12 cellular contexts compared by ENCODE assay signal in the genomic region with DNA sequence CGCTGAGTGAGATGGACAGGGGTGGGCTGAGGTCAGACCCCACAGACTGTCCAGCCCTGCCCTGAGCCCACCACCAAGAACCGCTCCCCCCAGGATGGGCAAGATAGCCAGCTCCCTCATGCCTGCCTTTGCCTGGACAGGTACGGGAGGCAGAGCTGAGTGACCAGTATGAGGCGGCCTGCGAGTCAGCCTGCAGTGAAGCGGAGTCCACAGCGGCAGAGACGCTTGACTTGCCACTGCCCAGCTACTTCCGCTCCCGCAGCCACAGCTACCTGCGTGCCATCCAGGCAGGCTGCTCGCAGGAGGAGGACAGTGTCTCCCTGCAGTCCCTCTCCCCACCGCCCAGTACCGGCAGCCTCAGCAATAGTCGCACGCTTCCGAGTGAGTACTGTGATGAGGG.
A peak's percentile ranks its signal among the peaks of the same experiment; 100 is the strongest.
DNase-seq lines count a peak whose midpoint lies in the region; FAIRE-seq and TF ChIP-seq lines count a peak whose summit lies in the region.
"Had no signal": no experiment of that assay in that cellular context is flagged by ENCODE, and none has a peak within 500 bp of the region (broad histone marks: within the 10 kb centered on the region; RNA-seq: fewer than 3 reads in every experiment).

No MANE protein-coding gene starts in this region.

- H2AK5ac ChIP-seq in H1 (ENCODE audit: low read depth, low read length) (no peak overlapping the region), mesenchymal stem cell (ENCODE audit: low read length, severe bottlenecking) (no peak overlapping the region)

- H3K79me1 ChIP-seq in H1 (ENCODE audit: low read depth, low read length) (no peaks in the 10 kb centered on the region), mesenchymal stem cell (replicated peaks; ENCODE audit: low read length, poor library complexity, severe bottlenecking) (no peaks in the 10 kb centered on the region)

- no peak overlapping the region for H3K23ac ChIP-seq in H1 (ENCODE audit: insufficient read length)
- no peak overlapping the region for H3K23ac ChIP-seq in mesenchymal stem cell (ENCODE audit: low read length in 2 of 2)

- no peak for TF ChIP-seq POLR2A in H1 (IDR thresholded peaks at IDR 0.05; ENCODE audit: control extremely low read depth in 1 of 2, low read depth in 2 of 2, low read length in 2 of 2)

- H4K8ac ChIP-seq in H1 (ENCODE audit: extremely low read depth, insufficient read depth, low read length) (no peak overlapping the region; the same call in 1 of the 2 replicates), mesenchymal stem cell (ENCODE audit: low read length) (no peak overlapping the region)

- H3K23me2 ChIP-seq in H1 (ENCODE audit: low read depth, low read length) = no peaks in the 10 kb centered on the region

- TF ChIP-seq RAD21 in H1 (IDR thresholded peaks at IDR 0.05 in 1 of 2, conservative IDR thresholded peaks at IDR 0.05 in 1 of 2; ENCODE audit: low read depth in 2 of 2, low read length in 2 of 2) = no peak

- H3K4ac ChIP-seq in H1 (replicated peaks; ENCODE audit: insufficient read length, low read depth, low read length) (no peak overlapping the region), mesenchymal stem cell (ENCODE audit: low read depth in 1 of 2, low read length in 2 of 2) (no peak overlapping the region)

- H4K91ac ChIP-seq in H1 (replicated peaks; ENCODE audit: insufficient read length, low read length) (no peak overlapping the region), mesenchymal stem cell (ENCODE audit: low read length) (peak overlapping the region; percentile 47)

- 0 out of 2 replicates have a peak overlapping the region, but pooled peaks have one; percentile 34 for H2BK15ac ChIP-seq in H1 (ENCODE audit: low read length)
- no peak overlapping the region for H2BK15ac ChIP-seq in mesenchymal stem cell (ENCODE audit: low read depth, poor library complexity, severe bottlenecking)

- no peaks in the 10 kb centered on the region for H3F3A ChIP-seq in MM.1S (ENCODE audit: insufficient read depth, low read length)

- H3K56ac ChIP-seq in H1 (replicated peaks; ENCODE audit: insufficient read length, low read depth, low read length) = no peak overlapping the region

- DNase-seq in NT2/D1 (ENCODE audit: low read depth, low spot score) (no peak), H1 (ENCODE audit: low read depth in 1 of 2, low spot score in 2 of 2) (no peak), mesenchymal stem cell (no peak), SIG-M5 treated with dmso at 0.1 percent for 504 hours (lab: John Stamatoyannopoulos, UW; ENCODE audit: unreplicated experiment) (no peak), middle frontal gyrus (ENCODE audit: extremely low spot score, low spot score) (no peak), D721Med (ENCODE audit: insufficient read length, low spot score) (no peak), MM.1S (no peak)
- DNase-seq: CD8-positive, alpha-beta memory T cell; GF-D8; GOT3 had no signal

- H2AFZ ChIP-seq in H1 (ENCODE audit: low read length) (no peak overlapping the region), mesenchymal stem cell (ENCODE audit: low read depth, low read length) (no peak overlapping the region), MM.1S (ENCODE audit: low read length) (no peak overlapping the region)

- CTCF ChIA-PET in H1 (lab: Charles Lee; ENCODE audit: partially characterized antibody) = interaction anchor here (1.1 to 2.4 kb wide), 9 partner anchors 13 to 232 kb away, joined by 3 to 9 read pairs (median 4); no protein-coding TSS in a partner anchor

- H3K27me3 ChIP-seq in NT2/D1 (ENCODE audit: insufficient read depth, insufficient read length) (no peaks in the 10 kb centered on the region), H1 (replicated peaks in 1 of 4; ENCODE audit: control insufficient read depth in 3 of 4, extremely low read depth in 1 of 4, insufficient read depth in 3 of 4, low read length in 3 of 4) (no peaks in the 10 kb centered on the region), mesenchymal stem cell (ENCODE audit: control insufficient read depth in 1 of 2, insufficient read depth in 1 of 2, low read length in 2 of 2) (peaks cover 25 to 47% of the 10 kb centered on the region in 2 experiments), MM.1S (replicated peaks; ENCODE audit: insufficient read depth, low read length) (no peaks in the 10 kb centered on the region)

- H3K9me2 ChIP-seq in MM.1S (replicated peaks; ENCODE audit: insufficient read depth, low read length) = no peaks in the 10 kb centered on the region

- H2BK120ac ChIP-seq in H1 (replicated peaks; ENCODE audit: low read depth, low read length) (no peak overlapping the region), mesenchymal stem cell (ENCODE audit: low read depth, low read length) (no peak overlapping the region)

- TF ChIP-seq EP300 in H1 (IDR thresholded peaks at IDR 0.05; ENCODE audit: borderline replicate concordance in 1 of 2, low read depth in 2 of 2, low read length in 2 of 2) = no peak

- H3K4me2 ChIP-seq in H1 (ENCODE audit: insufficient read depth in 1 of 2, low read depth in 2 of 2, low read length in 2 of 2) = no peak overlapping the region
- no peak overlapping the region for H3K4me2 ChIP-seq in mesenchymal stem cell (ENCODE audit: low read length, poor library complexity, severe bottlenecking)
- H3K4me2 ChIP-seq in MM.1S (ENCODE audit: low read depth, low read length) = no peak overlapping the region
- H3K4me2 ChIP-seq: KMS-11 had no signal

- no peak for TF ChIP-seq CTCF in H1 (IDR thresholded peaks at IDR 0.05; ENCODE audit: control extremely low read depth in 1 of 3, insufficient read depth in 1 of 3, low read depth in 1 of 3, low read length in 3 of 3)
- no peak for TF ChIP-seq CTCF in D721Med (IDR thresholded peaks at IDR 0.05; ENCODE audit: insufficient read depth, missing control alignments)
- no peak for TF ChIP-seq CTCF in MM.1S (IDR thresholded peaks at IDR 0.05; ENCODE audit: low read length)

- H2BK12ac ChIP-seq in H1 (ENCODE audit: low read depth, low read length) (no peak overlapping the region), mesenchymal stem cell (ENCODE audit: low read length in 2 of 2) (no peak overlapping the region)

- FAIRE-seq in H1 (lab: Jason Lieb, UNC) = no peak
- FAIRE-seq in D721Med (lab: Jason Lieb, UNC) = no peak

- H3K4me3 ChIP-seq in NT2/D1 (ENCODE audit: insufficient read length, low read depth) (no peak overlapping the region), H1 (ENCODE audit: extremely low read depth in 1 of 4, insufficient read depth in 2 of 4, low read depth in 3 of 4, low read length in 4 of 4) (no peak overlapping the region), mesenchymal stem cell (ENCODE audit: insufficient read depth in 1 of 2, low read depth in 1 of 2, low read length in 2 of 2) (no peak overlapping the region), MM.1S (ENCODE audit: low read length) (no peak overlapping the region)
- H3K4me3 ChIP-seq: HAP-1 had no signal

- no peaks in the 10 kb centered on the region for H3K79me2 ChIP-seq in H1 (ENCODE audit: control insufficient read depth in 1 of 2, insufficient read depth in 2 of 2, low read length in 2 of 2)
- no peaks in the 10 kb centered on the region for H3K79me2 ChIP-seq in MM.1S (ENCODE audit: low read length)

- H3K9me3 ChIP-seq in NT2/D1 (ENCODE audit: insufficient read depth, low read length) (no peaks in the 10 kb centered on the region; the same call in 1 of the 2 replicates), H1 (ENCODE audit: insufficient read depth in 2 of 2, low read depth in 1 of 2, low read length in 1 of 2) (no peaks in the 10 kb centered on the region), mesenchymal stem cell (ENCODE audit: control insufficient read depth, low read length) (no peaks in the 10 kb centered on the region), MM.1S (replicated peaks; ENCODE audit: insufficient read depth, low read length) (no peaks in the 10 kb centered on the region)
- H3K9me3 ChIP-seq: HAP-1 had no signal

- H2BK5ac ChIP-seq in H1 (ENCODE audit: low read depth, low read length) = no peak overlapping the region
- H2BK5ac ChIP-seq in mesenchymal stem cell (ENCODE audit: low read depth, low read length, poor library complexity, severe bottlenecking) = no peak overlapping the region

- H3K14ac ChIP-seq in H1 (ENCODE audit: insufficient read length) (no peak overlapping the region), mesenchymal stem cell (ENCODE audit: low read length in 2 of 2) (no peak overlapping the region)

- no peak overlapping the region for H4K5ac ChIP-seq in H1 (ENCODE audit: insufficient read length, low read depth, low read length)

- H3K27ac ChIP-seq in H1 (ENCODE audit: low read depth, low read length) (no peak overlapping the region), mesenchymal stem cell (ENCODE audit: low read length, poor library complexity, severe bottlenecking) (no peak overlapping the region), MM.1S (ENCODE audit: low read length) (no peak overlapping the region)
- H3K27ac ChIP-seq: KMS-11 had no signal

- H4K20me1 ChIP-seq in H1 (replicated peaks in 1 of 2; ENCODE audit: control insufficient read depth in 1 of 2, insufficient read depth in 2 of 2, low read length in 2 of 2) (no peaks in the 10 kb centered on the region), MM.1S (ENCODE audit: insufficient read depth, low read length) (no peaks in the 10 kb centered on the region)

- no peak overlapping the region for H3K18ac ChIP-seq in H1 (ENCODE audit: extremely low read depth, low read length)
- H3K18ac ChIP-seq in mesenchymal stem cell (ENCODE audit: low read depth in 1 of 2, low read length in 2 of 2) = no peak overlapping the region

- H3K4me1 ChIP-seq in NT2/D1 (ENCODE audit: insufficient read depth, insufficient read length) = no peaks in the 10 kb centered on the region
- H3K4me1 ChIP-seq in H1 (replicated peaks in 1 of 4; ENCODE audit: control insufficient read depth in 3 of 4, insufficient read depth in 4 of 4, low read length in 3 of 4) = peaks cover 4 to 11% (median 5%) of the 10 kb centered on the region in 4 experiments; a peak in 4 of 7 replicates
- H3K4me1 ChIP-seq in mesenchymal stem cell (ENCODE audit: control insufficient read depth, insufficient read depth, low read depth, low read length) = no peaks in the 10 kb centered on the region
- H3K4me1 ChIP-seq in MM.1S (ENCODE audit: low read length) = no peaks in the 10 kb centered on the region
- H3K4me1 ChIP-seq: HAP-1 had no signal

- H3K36me3 ChIP-seq in NT2/D1 (ENCODE audit: insufficient read depth, insufficient read length, low read length) (no peaks in the 10 kb centered on the region), H1 (ENCODE audit: control insufficient read depth in 2 of 4, insufficient read depth in 4 of 4, low read length in 3 of 4) (no peaks in the 10 kb centered on the region), mesenchymal stem cell (ENCODE audit: control insufficient read depth in 1 of 2, insufficient read depth in 2 of 2, low read depth in 1 of 2, low read length in 2 of 2) (no peaks in the 10 kb centered on the region), MM.1S (replicated peaks; ENCODE audit: insufficient read depth, low read length) (no peaks in the 10 kb centered on the region)
- H3K36me3 ChIP-seq: HAP-1 had no signal

- WGBS in H1 (ENCODE audit: extremely low coverage in 1 of 2, insufficient coverage in 1 of 2, insufficient read length in 1 of 2, insufficient replicate concordance in 2 of 2, low coverage in 1 of 2, low lambda C conversion rate in 2 of 2, missing lambda C conversion rate in 1 of 2), 2 experiments = 81% methylated on average over 17 of the region's 17 CpGs; no CpG with 5 or more reads in 1 of the 2 experiments
- WGBS in mesenchymal stem cell = 92% methylated on average over 17 of the region's 17 CpGs

- 0 out of 2 replicates have a peak overlapping the region, but pooled peaks have one; percentile 48 for H2BK20ac ChIP-seq in H1 (ENCODE audit: low read length)

- POLR2A ChIA-PET in H1 (lab: Charles Lee; ENCODE audit: partially characterized antibody) = interaction anchor here (0.6 to 1.3 kb wide), 4 partner anchors 9 to 125 kb away, joined by 3 read pairs; no protein-coding TSS in a partner anchor

- peak overlapping the region; percentile 34 for H3K9ac ChIP-seq in NT2/D1 (ENCODE audit: insufficient read length, low read depth)
- no peak overlapping the region; a peak in 1 of 7 replicates for H3K9ac ChIP-seq in H1 (replicated peaks in 1 of 4; ENCODE audit: extremely low read depth in 1 of 4, low read depth in 3 of 4, low read length in 3 of 4)
- H3K9ac ChIP-seq in mesenchymal stem cell (ENCODE audit: low read length) = no peak overlapping the region
- no peak overlapping the region for H3K9ac ChIP-seq in MM.1S (ENCODE audit: low read length)
- H3K9ac ChIP-seq: KMS-11 had no signal
